21 cellular contexts compared by ENCODE assay signal in genomic region chr3:183227586-183227985, GRCh38. TPM values are rescaled to one million over a fixed set of nuclear protein-coding genes. Genes with fewer than 3 reads are reported as not detected.
DNase-seq lines count a peak whose midpoint lies in the region.
"Had no signal": no experiment of that assay in that cellular context is flagged by ENCODE, and none has a peak within 500 bp of the region (broad histone marks: within the 10 kb centered on the region; RNA-seq: fewer than 3 reads in every experiment).

No MANE protein-coding gene starts in this region.

- intact Hi-C loops in dendritic cell treated with granulocyte-macrophage colony-stimulating factor and Interleukin-4, amounts not matched to agents 40 ng/mL and 50 ng/mL, for 4 days (cut with micrococcal nuclease) = no loop called here

- CTCF ChIA-PET in CD8-positive, alpha-beta memory T cell (lab: Charles Lee) = no interaction called here

- H3K27ac Mint-ChIP-seq in activated T-cell treated with anti-CD3 and anti-CD28 coated beads, Interleukin-2, amount 50 U/mL, for 24 hours = peak overlapping the region; percentile 85
- H3K27ac Mint-ChIP-seq in dendritic cell treated with granulocyte-macrophage colony-stimulating factor and Interleukin-4, amounts not matched to agents 40 ng/mL and 50 ng/mL, for 4 days = peak overlapping the region; percentile 25
- H3K27ac Mint-ChIP-seq in CD8-positive, alpha-beta memory T cell = no peak overlapping the region
- H3K27ac Mint-ChIP-seq: GM23338 had no signal

- H3K9me3 Mint-ChIP-seq in activated T-cell treated with anti-CD3 and anti-CD28 coated beads, Interleukin-2, amount 50 U/mL, for 24 hours = no peaks in the 10 kb centered on the region
- H3K9me3 Mint-ChIP-seq in dendritic cell treated with granulocyte-macrophage colony-stimulating factor and Interleukin-4, amounts not matched to agents 40 ng/mL and 50 ng/mL, for 4 days = peaks cover 15% of the 10 kb centered on the region
- H3K9me3 Mint-ChIP-seq in CD8-positive, alpha-beta memory T cell = no peaks in the 10 kb centered on the region
- H3K9me3 Mint-ChIP-seq: GM23338 had no signal

- H3K36me3 ChIP-seq in CD8-positive, alpha-beta memory T cell (ENCODE audit: insufficient read depth, low read length) = no peaks in the 10 kb centered on the region

- no peak overlapping the region for H3K27ac ChIP-seq in CD8-positive, alpha-beta memory T cell (ENCODE audit: low read depth, low read length)
- H3K27ac ChIP-seq: C4-2B had no signal

- H3K9me3 ChIP-seq in CD8-positive, alpha-beta memory T cell (ENCODE audit: low read length) = no peaks in the 10 kb centered on the region

- peaks cover 4% of the 10 kb centered on the region for H3K4me1 ChIP-seq in CD8-positive, alpha-beta memory T cell (ENCODE audit: insufficient read depth, low read length)

- DNase-seq in activated T-cell treated with anti-CD3 and anti-CD28 coated beads, Interleukin-2, amount 50 U/mL, for 24 hours = no peak
- DNase-seq in activated T-cell treated with anti-CD3 and anti-CD28 coated beads for 4 hours (no peak), CD1c-positive myeloid dendritic cell (ENCODE audit: extremely low spot score) (peak; percentile 38), M059J (ENCODE audit: low read depth) (peak; percentile 16), NCI-H2107 treated with DMSO at 0.1 percent for 48 hours (lab: John Stamatoyannopoulos, UW; ENCODE audit: unreplicated experiment) (no peak)
- no peak for DNase-seq in CD8-positive, alpha-beta memory T cell
- DNase-seq: ACHN; AML-193; DMS79 treated with DMSO at 0.1 percent for 48 hours; IMR-90; Karpas-422; MM.1S; NCI-H1092 treated with DMSO at 0.1 percent for 48 hours; NCI-H146; NCI-H2081 treated with DMSO at 0.1 percent for 48 hours; NCI-H510A; NCI-H748 treated with DMSO at 0.1 percent for 48 hours; NK-92 treated with Interleukin-12 subunit alpha and Interleukin-12 subunit beta, amount 100 ng/mL, for 24 hours had no signal

- no peaks in the 10 kb centered on the region for H3K36me3 Mint-ChIP-seq in activated T-cell treated with anti-CD3 and anti-CD28 coated beads, Interleukin-2, amount 50 U/mL, for 24 hours (ENCODE audit: low read depth)
- peaks cover 4% of the 10 kb centered on the region for H3K36me3 Mint-ChIP-seq in dendritic cell treated with granulocyte-macrophage colony-stimulating factor and Interleukin-4, amounts not matched to agents 40 ng/mL and 50 ng/mL, for 4 days (ENCODE audit: low read depth)
- no peaks in the 10 kb centered on the region for H3K36me3 Mint-ChIP-seq in CD8-positive, alpha-beta memory T cell

- POLR2A ChIA-PET in CD8-positive, alpha-beta memory T cell (lab: Charles Lee) = no interaction called here

- no peak overlapping the region for H3K4me3 ChIP-seq in CD8-positive, alpha-beta memory T cell (ENCODE audit: low read length)
- H3K4me3 ChIP-seq: GM23338 had no signal

- peaks cover 47% of the 10 kb centered on the region for H3K4me1 Mint-ChIP-seq in activated T-cell treated with anti-CD3 and anti-CD28 coated beads, Interleukin-2, amount 50 U/mL, for 24 hours (ENCODE audit: low read depth)
- H3K4me1 Mint-ChIP-seq in dendritic cell treated with granulocyte-macrophage colony-stimulating factor and Interleukin-4, amounts not matched to agents 40 ng/mL and 50 ng/mL, for 4 days (ENCODE audit: low read depth) = peaks cover 45% of the 10 kb centered on the region
- H3K4me1 Mint-ChIP-seq in CD8-positive, alpha-beta memory T cell = peaks cover 11 to 14% (median 13%) of the 10 kb centered on the region in 3 donors
- H3K4me1 Mint-ChIP-seq: GM23338 had no signal

- no peak overlapping the region for H3K4me3 Mint-ChIP-seq in activated T-cell treated with anti-CD3 and anti-CD28 coated beads, Interleukin-2, amount 50 U/mL, for 24 hours
- no peak overlapping the region for H3K4me3 Mint-ChIP-seq in dendritic cell treated with granulocyte-macrophage colony-stimulating factor and Interleukin-4, amounts not matched to agents 40 ng/mL and 50 ng/mL, for 4 days
- no peak overlapping the region for H3K4me3 Mint-ChIP-seq in CD8-positive, alpha-beta memory T cell
- H3K4me3 Mint-ChIP-seq: GM23338 had no signal

- no peaks in the 10 kb centered on the region for H3K27me3 ChIP-seq in CD8-positive, alpha-beta memory T cell (ENCODE audit: insufficient read depth, low read length, poor library complexity, severe bottlenecking)

- H3K27me3 Mint-ChIP-seq in activated T-cell treated with anti-CD3 and anti-CD28 coated beads, Interleukin-2, amount 50 U/mL, for 24 hours = no peaks in the 10 kb centered on the region
- peaks cover 8% of the 10 kb centered on the region for H3K27me3 Mint-ChIP-seq in dendritic cell treated with granulocyte-macrophage colony-stimulating factor and Interleukin-4, amounts not matched to agents 40 ng/mL and 50 ng/mL, for 4 days
- peaks cover 0 to 1% of the 10 kb centered on the region in 2 donors for H3K27me3 Mint-ChIP-seq in CD8-positive, alpha-beta memory T cell

RNA-seq across cellular contexts. Expression of gene B3GNT5, which starts 25.5 kb away (rescaled TPM):
- total RNA-seq in M059J (2014; rRNA removed; shearing (Covaris generic)) = 3.5 and 4.1 TPM in 2 replicates
- 10 to 100 TPM in 1 of 2 experiments, 1 to 10 TPM in 1; 10.0 TPM for total RNA-seq in CD8-positive, alpha-beta memory T cell
- not detected for polyA plus RNA-seq in CD8-positive, alpha-beta memory T cell

Comparison
In these comparisons a context has a peak if more than half of its experiments do, and no peak if none do; other contexts are left out.
1. DNase-seq: peak in CD1c-positive myeloid dendritic cell (single experiment) and M059J (single experiment); none in activated T-cell treated with anti-CD3 and anti-CD28 coated beads, Interleukin-2, amount 50 U/mL, for 24 hours (single experiment), activated T-cell treated with anti-CD3 and anti-CD28 coated beads for 4 hours (single experiment), NCI-H2107 treated with DMSO at 0.1 percent for 48 hours (single experiment) and CD8-positive, alpha-beta memory T cell (0 of 5).
2. H3K27ac Mint-ChIP-seq: peak in activated T-cell treated with anti-CD3 and anti-CD28 coated beads, Interleukin-2, amount 50 U/mL, for 24 hours (single experiment) and dendritic cell treated with granulocyte-macrophage colony-stimulating factor and Interleukin-4, amounts not matched to agents 40 ng/mL and 50 ng/mL, for 4 days (single experiment); none in CD8-positive, alpha-beta memory T cell (0 of 8).